In genomic region chr15:74889882-74890768, GRCh38 we compare ENCODE assay signal across 1 cellular context.
TF ChIP-seq lines count a peak whose summit lies in the region.

Gene MPI, plus strand, starts transcription at chr15:74890042. Its CDS starts 32 bp downstream, at chr15:74890074.

TF ChIP-seq in K562, 482 proteins besides CTCF, POLR2A, EP300 and RAD21 (continued from another document and continues in another):
- TF ChIP-seq MLLT1 (IDR thresholded peaks at IDR 0.05) (no peak), MED1 (CRISPR knock-in tag; IDR thresholded peaks at IDR 0.05; ENCODE audit: borderline replicate concordance) (no peak), ZNF354B (CRISPR knock-in tag; IDR thresholded peaks at IDR 0.05) (no peak), TEAD2 (tag; IDR thresholded peaks at IDR 0.05) (no peak), ADNP (tag; IDR thresholded peaks at IDR 0.05) (no peak), GATAD2B (IDR thresholded peaks at IDR 0.05; ENCODE audit: borderline replicate concordance) (no peak), ZC3H11A (IDR thresholded peaks at IDR 0.05; ENCODE audit: low read depth, low read length) (no peak), TAF1 (IDR thresholded peaks at IDR 0.05; ENCODE audit: control insufficient read depth, extremely low read depth, insufficient read depth, low read length, severe bottlenecking) (peak; percentile 81), ZBTB1 (CRISPR knock-in tag; IDR thresholded peaks at IDR 0.05; ENCODE audit: borderline replicate concordance, low read depth) (no peak), ZBTB26 (CRISPR knock-in tag; IDR thresholded peaks at IDR 0.05) (no peak), XRCC4 (IDR thresholded peaks at IDR 0.05; ENCODE audit: extremely low read depth, insufficient read depth, insufficient read length) (no peak), MCM7 (IDR thresholded peaks at IDR 0.05) (no peak), PKNOX1 (IDR thresholded peaks at IDR 0.05) (0 out of 2 replicates have a peak, but pooled peaks have one; percentile 14), PHF21A (IDR thresholded peaks at IDR 0.05; ENCODE audit: borderline replicate concordance, low read depth) (no peak), HDAC3 (IDR thresholded peaks at IDR 0.05; ENCODE audit: borderline replicate concordance, partially characterized antibody) (no peak), FUS (optimal IDR thresholded peaks at IDR 0.05; ENCODE audit: low read depth, low read length) (no peak), CSDE1 (IDR thresholded peaks at IDR 0.05) (peak in 1 of 2 experiments; percentile 78; a peak in 2 of 4 replicates), TCF3 (CRISPR knock-in tag; IDR thresholded peaks at IDR 0.05) (no peak), NKRF (IDR thresholded peaks at IDR 0.05; ENCODE audit: borderline replicate concordance) (peak; percentile 70; the same call in 1 of the 2 replicates), EWSR1 (IDR thresholded peaks at IDR 0.05; ENCODE audit: borderline replicate concordance, low read depth, partially characterized antibody) (no peak), CCNT2 (IDR thresholded peaks at IDR 0.05; ENCODE audit: borderline replicate concordance, extremely low read depth, insufficient read length, low read depth, low read length) (peak; percentile 38), FOXK2 (conservative IDR thresholded peaks at IDR 0.05 in 1 of 2, IDR thresholded peaks at IDR 0.05 in 1 of 2; ENCODE audit: low read depth in 2 of 2) (no peak), POU5F1 (IDR thresholded peaks at IDR 0.05; ENCODE audit: borderline replicate concordance, low read depth, low read length, partially characterized antibody) (no peak), ETV6 (IDR thresholded peaks at IDR 0.05; ENCODE audit: borderline replicate concordance in 1 of 2, low read depth in 2 of 2, low read length in 1 of 2) (no peak), ETV6 (CRISPR knock-in tag; IDR thresholded peaks at IDR 0.05; ENCODE audit: borderline replicate concordance) (no peak), KDM5B (IDR thresholded peaks at IDR 0.05; ENCODE audit: insufficient replicate concordance, low read depth, low read length) (peak; percentile 99), MAFF (IDR thresholded peaks at IDR 0.05; ENCODE audit: low read length) (no peak), HES1 (IDR thresholded peaks at IDR 0.05; ENCODE audit: low read depth) (no peak), ELF1 (tag; IDR thresholded peaks at IDR 0.05) (no peak), ZNF143 (CRISPR knock-in tag; IDR thresholded peaks at IDR 0.05) (peak; percentile 99), SIX5 (IDR thresholded peaks at IDR 0.05; ENCODE audit: borderline replicate concordance in 1 of 2, insufficient read depth in 1 of 2, low read depth in 1 of 2, low read length in 2 of 2) (peak; percentile 88 to 90), NFYB (IDR thresholded peaks at IDR 0.05; ENCODE audit: extremely low read depth, insufficient read length) (no peak), BCOR (IDR thresholded peaks at IDR 0.05) (peak; percentile 47; the same call in 1 of the 2 replicates), TGIF2 (CRISPR knock-in tag; IDR thresholded peaks at IDR 0.05) (no peak), C11orf30 (IDR thresholded peaks at IDR 0.05; ENCODE audit: low read depth) (no peak), PRDM10 (IDR thresholded peaks at IDR 0.05; ENCODE audit: partially characterized antibody) (no peak), FOXJ2 (tag; IDR thresholded peaks at IDR 0.05) (0 out of 2 replicates have a peak, but pooled peaks have one; percentile 34), ATF2 (CRISPR knock-in tag; IDR thresholded peaks at IDR 0.05) (no peak), NFIX (CRISPR knock-in tag; IDR thresholded peaks at IDR 0.05; ENCODE audit: low read depth) (no peak), ZNF431 (CRISPR knock-in tag; IDR thresholded peaks at IDR 0.05) (0 out of 2 replicates have a peak, but pooled peaks have one; percentile 12), AFF4 (CRISPR knock-in tag; IDR thresholded peaks at IDR 0.05) (no peak), DLX4 (CRISPR knock-in tag; IDR thresholded peaks at IDR 0.05) (no peak), L3MBTL2 (IDR thresholded peaks at IDR 0.05) (peak; percentile 46; the same call in 1 of the 2 replicates)
- TF ChIP-seq, protein P1, sequence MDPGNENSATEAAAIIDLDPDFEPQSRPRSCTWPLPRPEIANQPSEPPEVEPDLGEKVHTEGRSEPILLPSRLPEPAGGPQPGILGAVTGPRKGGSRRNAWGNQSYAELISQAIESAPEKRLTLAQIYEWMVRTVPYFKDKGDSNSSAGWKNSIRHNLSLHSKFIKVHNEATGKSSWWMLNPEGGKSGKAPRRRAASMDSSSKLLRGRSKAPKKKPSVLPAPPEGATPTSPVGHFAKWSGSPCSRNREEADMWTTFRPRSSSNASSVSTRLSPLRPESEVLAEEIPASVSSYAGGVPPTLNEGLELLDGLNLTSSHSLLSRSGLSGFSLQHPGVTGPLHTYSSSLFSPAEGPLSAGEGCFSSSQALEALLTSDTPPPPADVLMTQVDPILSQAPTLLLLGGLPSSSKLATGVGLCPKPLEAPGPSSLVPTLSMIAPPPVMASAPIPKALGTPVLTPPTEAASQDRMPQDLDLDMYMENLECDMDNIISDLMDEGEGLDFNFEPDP (CRISPR knock-in tag; IDR thresholded peaks at IDR 0.05) = no peak
- TF ChIP-seq, protein P2, sequence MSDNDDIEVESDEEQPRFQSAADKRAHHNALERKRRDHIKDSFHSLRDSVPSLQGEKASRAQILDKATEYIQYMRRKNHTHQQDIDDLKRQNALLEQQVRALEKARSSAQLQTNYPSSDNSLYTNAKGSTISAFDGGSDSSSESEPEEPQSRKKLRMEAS (CRISPR knock-in tag; IDR thresholded peaks at IDR 0.05) = peak; percentile 69
